In the genomic region with DNA sequence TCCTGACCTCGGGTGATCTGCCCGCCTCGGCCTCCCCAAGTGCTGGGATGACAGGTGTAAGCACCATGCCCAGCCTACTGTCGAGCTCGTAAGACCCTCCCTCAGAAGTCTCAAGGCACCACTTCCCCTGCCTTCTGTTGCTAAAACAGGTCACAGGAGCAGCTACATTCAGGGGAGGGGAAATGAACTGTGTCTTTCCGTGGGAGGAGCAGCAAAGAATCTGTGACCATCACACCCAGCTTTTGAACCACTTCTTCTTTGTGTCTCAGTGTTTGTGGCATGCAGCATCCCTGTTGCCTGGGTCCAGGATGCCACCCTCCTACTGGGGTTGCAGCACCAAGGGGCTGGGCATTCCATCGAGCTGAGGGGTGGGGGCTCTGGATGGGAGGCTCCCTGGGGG, we compare ENCODE assay signal across 20 cellular contexts.
"Had no signal": no experiment of that assay in that cellular context is flagged by ENCODE, and none has a peak within 500 bp of the region (broad histone marks: within the 10 kb centered on the region; RNA-seq: fewer than 3 reads in every experiment).

No MANE protein-coding gene starts in this region.

- H3K27ac ChIP-seq: body of pancreas, cardiac muscle cell, epithelial cell of prostate, left lung, neutrophil, ovary, prostate gland, upper lobe of left lung had no signal

- H3K27me3 Mint-ChIP-seq: activated CD8-positive, alpha-beta T cell treated with anti-CD3 and anti-CD28 coated beads for 36 hours; activated naive CD4-positive, alpha-beta T cell treated with anti-CD3 and anti-CD28 coated beads, Interleukin-2, amount 50 U/mL, for 24 hours; T-helper 17 cell had no signal

- H3K36me3 Mint-ChIP-seq: activated naive CD4-positive, alpha-beta T cell treated with anti-CD3 and anti-CD28 coated beads, Interleukin-2, amount 50 U/mL, for 24 hours; mesothelial cell of epicardium had no signal

- H3K36me3 ChIP-seq: cardiac muscle cell, left lung, neutrophil, ovary, prostate gland, upper lobe of left lung had no signal

- ATAC-seq: activated CD8-positive, alpha-beta T cell treated with anti-CD3 and anti-CD28 coated beads for 36 hours; body of pancreas; left lung; stimulated activated naive CD8-positive, alpha-beta T cell treated with anti-CD3 and anti-CD28 coated beads, Interleukin-15, Interleukin-2, amounts not matched to agents 100 U/mL and 50 U/mL, for 24 hours; T-helper 17 cell had no signal

- H3K9me3 ChIP-seq: body of pancreas, neutrophil, ovary, prostate gland, upper lobe of left lung had no signal

- H3K27me3 ChIP-seq: body of pancreas, cardiac muscle cell, ovary, upper lobe of left lung had no signal

- DNase-seq: activated CD4-positive, alpha-beta T cell treated with anti-CD3 and anti-CD28 coated beads, Interleukin-2, amount 10 ng/mL, durations not matched to agents 24 days and 14 days; activated CD8-positive, alpha-beta T cell treated with anti-CD3 and anti-CD28 coated beads for 36 hours; activated gamma-delta T cell; anterior cingulate cortex; body of pancreas; cortex of kidney; left lung; ovary; stimulated activated CD4-positive, alpha-beta T cell treated with anti-CD3 and anti-CD28 coated beads, Interleukin-4, amount 100 ng/mL, for 1 hour; stimulated activated naive CD8-positive, alpha-beta T cell treated with anti-CD3 and anti-CD28 coated beads, Interleukin-15, Interleukin-2, amounts not matched to agents 100 U/mL and 50 U/mL, for 24 hours; T-helper 17 cell; upper lobe of left lung had no signal

- H3K4me1 ChIP-seq: prostate gland had no signal

- H3K4me3 ChIP-seq: body of pancreas, cardiac muscle cell, left lung, ovary, prostate gland, upper lobe of left lung had no signal

- H3K4me3 Mint-ChIP-seq: activated CD4-positive, alpha-beta T cell treated with anti-CD3 and anti-CD28 coated beads, Interleukin-2, amount 10 ng/mL, durations not matched to agents 24 days and 14 days; activated CD8-positive, alpha-beta T cell treated with anti-CD3 and anti-CD28 coated beads for 36 hours; activated naive CD4-positive, alpha-beta T cell treated with anti-CD3 and anti-CD28 coated beads, Interleukin-2, amount 50 U/mL, for 24 hours; activated T-helper 1 cell treated with anti-CD3 and anti-CD28 coated beads, Interleukin-12 subunit alpha, Interleukin-12 subunit beta, Interleukin-2, Interleukin-4 antibody, amounts not matched to agents 30 ng/mL and 10 ng/mL and 1 ng/mL, durations not matched to agents 14 hours and 24 hours and 36 hours; mesothelial cell of epicardium; nephron; T-helper 17 cell had no signal

- H3K27ac Mint-ChIP-seq: activated CD4-positive, alpha-beta T cell treated with anti-CD3 and anti-CD28 coated beads, Interleukin-2, amount 10 ng/mL, durations not matched to agents 24 days and 14 days; activated CD8-positive, alpha-beta T cell treated with anti-CD3 and anti-CD28 coated beads for 36 hours; activated naive CD4-positive, alpha-beta T cell treated with anti-CD3 and anti-CD28 coated beads, Interleukin-2, amount 50 U/mL, for 24 hours; activated T-helper 1 cell treated with anti-CD3 and anti-CD28 coated beads, Interleukin-12 subunit alpha, Interleukin-12 subunit beta, Interleukin-2, Interleukin-4 antibody, amounts not matched to agents 30 ng/mL and 10 ng/mL and 1 ng/mL, durations not matched to agents 14 hours and 24 hours and 36 hours; mesothelial cell of epicardium; nephron; T-helper 17 cell had no signal

- H3K9me3 Mint-ChIP-seq: activated naive CD4-positive, alpha-beta T cell treated with anti-CD3 and anti-CD28 coated beads, Interleukin-2, amount 50 U/mL, for 24 hours; nephron had no signal
